ENCODE assay signal across 8 cellular contexts in the genomic region with DNA sequence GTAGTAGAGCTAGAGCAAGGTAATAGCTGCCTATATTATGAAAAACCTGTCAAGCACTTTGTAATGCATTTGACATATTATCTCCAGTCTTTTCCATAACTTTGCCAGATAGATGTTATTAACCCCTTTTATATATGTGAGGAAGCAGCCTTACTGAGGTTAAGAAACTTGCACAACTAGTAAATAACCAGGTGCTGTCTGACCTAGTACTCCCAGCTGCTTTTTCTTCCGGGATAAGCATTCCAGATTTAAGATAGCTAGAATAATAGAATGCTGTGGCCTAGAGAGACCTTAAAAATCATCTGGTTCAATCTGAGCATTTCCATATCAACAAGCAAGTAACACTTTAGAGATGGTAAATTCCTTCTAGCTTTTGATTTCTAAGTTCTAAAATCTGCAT. TPM values are rescaled to one million over a fixed set of nuclear protein-coding genes. Genes with fewer than 3 reads are reported as not detected.
DNase-seq lines count a peak whose midpoint lies in the region; ATAC-seq and TF ChIP-seq lines count a peak whose summit lies in the region.

No MANE protein-coding gene starts in this region.

- peak overlapping the region; percentile 61; the same call in 1 of the 2 replicates for H3K27ac ChIP-seq in IMR-90 (ENCODE audit: insufficient read depth, low read length)

- H3K36me3 ChIP-seq in IMR-90 (ENCODE audit: control insufficient read depth, insufficient read depth, low read length): peaks cover 1% of the 10 kb centered on the region

- no peaks in the 10 kb centered on the region; the same call in 1 of the 2 replicates for H3K4me1 ChIP-seq in IMR-90 (ENCODE audit: control insufficient read depth, insufficient read depth, low read length)

- H3K79me1 ChIP-seq in IMR-90 (ENCODE audit: low read depth in 1 of 2, low read length in 2 of 2): peaks cover 0 to 19% of the 10 kb centered on the region in 2 experiments; a peak in 2 of 4 replicates

- TF ChIP-seq CTCF in AG09309 (IDR thresholded peaks at IDR 0.05; ENCODE audit: control insufficient read depth, insufficient read depth, low read depth, low read length, missing control alignments): no peak
- no peak for TF ChIP-seq CTCF in IMR-90 (conservative IDR thresholded peaks at IDR 0.05; ENCODE audit: low read depth, low read length)
- TF ChIP-seq CTCF in cardiac fibroblast (IDR thresholded peaks at IDR 0.05; ENCODE audit: low read depth, low read length): no peak

- DNase-seq in AG09309 (ENCODE audit: low read depth) (no peak), IMR-90 (no peak), cardiac fibroblast (ENCODE audit: low read depth in 2 of 2) (peak in 1 of 2 donors; percentile 17), myocyte (ENCODE audit: low read depth) (peak; percentile 13), NOMO-1 treated with dmso at 0.1 percent for 144 hours (lab: John Stamatoyannopoulos, UW; ENCODE audit: unreplicated experiment) (no peak), foreskin melanocyte (no peak)

- no peak overlapping the region for H2AK5ac ChIP-seq in IMR-90 (ENCODE audit: low read depth, low read length)

- H3K4me3 ChIP-seq in AG09309 (ENCODE audit: control insufficient read depth, low read depth, low read length) (peak overlapping the region; percentile 83), IMR-90 (ENCODE audit: insufficient read depth, low read depth, low read length) (peak overlapping the region; percentile 64), cardiac fibroblast (replicated peaks in 1 of 2; ENCODE audit: low read depth in 2 of 2, low read length in 2 of 2) (peak overlapping the region; percentile 82 to 86)

- peak overlapping the region; percentile 84 for H3K56ac ChIP-seq in IMR-90 (ENCODE audit: extremely low read depth, insufficient read depth, low read length)

- intact Hi-C loops in IMR-90 (cut with micrococcal nuclease): loop anchor here (5.0 kb wide), 1 partner anchor 309 kb away; the partner anchor contains the start of gene ODF2L

- no peak for TF ChIP-seq POLR2A in IMR-90 (IDR thresholded peaks at IDR 0.05; ENCODE audit: low read depth, low read length)

- CTCF ChIA-PET in IMR-90 (lab: Yijun Ruan, JAX): interaction anchor here (1.6 kb wide), 1 partner anchor 10 kb away, joined by 5 read pairs; no protein-coding TSS in a partner anchor

- H3K14ac ChIP-seq in IMR-90 (replicated peaks; ENCODE audit: low read depth, low read length): peak overlapping the region; percentile 92; the same call in 1 of the 2 replicates

- POLR2A ChIA-PET in IMR-90 (lab: Charles Lee; ENCODE audit: unreplicated experiment): no interaction called here

- TF ChIP-seq RAD21 in IMR-90 (IDR thresholded peaks at IDR 0.05; ENCODE audit: low read length): no peak

- peak overlapping the region; percentile 96; the same call in 1 of the 2 replicates for H3K9ac ChIP-seq in IMR-90 (ENCODE audit: low read depth, low read length)

- dilution Hi-C loops in IMR-90 (cut with HindIII; ENCODE audit: low sequenced_read_pairs, unreplicated experiment): no loop called here

- no peaks in the 10 kb centered on the region; the same call in 1 of the 2 replicates for H3K9me1 ChIP-seq in IMR-90 (ENCODE audit: insufficient read depth, low read length)

- no peaks in the 10 kb centered on the region for H3K27me3 ChIP-seq in IMR-90 (ENCODE audit: control insufficient read depth, insufficient read depth, low read length)

- H2BK120ac ChIP-seq in IMR-90 (ENCODE audit: low read depth, low read length): no peak overlapping the region

- no peak overlapping the region for H2AK9ac ChIP-seq in IMR-90 (replicated peaks; ENCODE audit: low read depth, low read length, poor library complexity)

- in situ Hi-C loops in IMR-90 (cut with MboI; ENCODE audit: low sequenced_read_pairs): loop anchor here (25.0 kb wide), 1 partner anchor 994 kb away; the partner anchor contains the start of gene ZNHIT6

- H2BK15ac ChIP-seq in IMR-90 (ENCODE audit: low read depth, low read length): no peak overlapping the region

- H4K8ac ChIP-seq in IMR-90 (ENCODE audit: low read depth in 2 of 2, low read length in 2 of 2): no peak overlapping the region

- H3K23ac ChIP-seq in IMR-90 (ENCODE audit: low read depth, low read length): peak overlapping the region; percentile 51

- H4K5ac ChIP-seq in IMR-90 (ENCODE audit: low read depth, low read length): no peak overlapping the region

- no peak overlapping the region for H4K91ac ChIP-seq in IMR-90 (ENCODE audit: insufficient read depth, low read depth, low read length)

- peaks cover 50% of the 10 kb centered on the region for H4K20me1 ChIP-seq in IMR-90 (ENCODE audit: insufficient read depth, low read length)

- H2BK20ac ChIP-seq in IMR-90 (ENCODE audit: low read depth, low read length): no peak overlapping the region

- no peaks in the 10 kb centered on the region for H3K9me3 ChIP-seq in IMR-90 (ENCODE audit: control insufficient read depth, insufficient read depth, low read length)

- ATAC-seq in IMR-90 (ENCODE audit: low read depth) (no peak), GM18517 (IDR thresholded peaks at IDR 0.05; ENCODE audit: unreplicated experiment) (no peak), HG03175 (IDR thresholded peaks at IDR 0.05; ENCODE audit: unreplicated experiment) (no peak)

- H3K18ac ChIP-seq in IMR-90 (ENCODE audit: low read depth, low read length): no peak overlapping the region; the same call in 1 of the 2 replicates

- peak overlapping the region; percentile 87 for H2BK5ac ChIP-seq in IMR-90 (ENCODE audit: low read depth, low read length, poor library complexity, severe bottlenecking)

- H3K4me2 ChIP-seq in IMR-90 (ENCODE audit: low read depth, low read length): peak overlapping the region; percentile 100

- no peak overlapping the region for H3K4ac ChIP-seq in IMR-90 (ENCODE audit: low read depth, low read length)

- no CpG with 5 or more reads among the region's 1 CpG for WGBS in IMR-90 (ENCODE audit: extremely low coverage in 2 of 2, insufficient read length in 1 of 2), 2 experiments

- BruUV-seq in IMR-90 (replicated peaks; lab: Mats Ljungman, UMichigan): no TSS peak

- no peak overlapping the region for H2AFZ ChIP-seq in IMR-90 (replicated peaks; ENCODE audit: low read length, poor library complexity)

TF ChIP-seq in IMR-90, 13 proteins besides CTCF, POLR2A, EP300 and RAD21:
- TF ChIP-seq ELK1 (IDR thresholded peaks at IDR 0.05; ENCODE audit: borderline replicate concordance, low read depth, low read length) (no peak), CEBPB (IDR thresholded peaks at IDR 0.05; ENCODE audit: low read depth, low read length) (0 out of 2 replicates have a peak, but pooled peaks have one; percentile 3), CHD1 (IDR thresholded peaks at IDR 0.05; ENCODE audit: low read depth, low read length) (no peak)
TF ChIP-seq in IMR-90: peak in this region for 1.

RNA-seq across cellular contexts. Expression of gene SH3GLB1, which starts 1.6 kb away (rescaled TPM):
- total RNA-seq in IMR-90 (2012; rRNA removed): 22.2 and 30.3 TPM in 2 replicates
- polyA plus RNA-seq in IMR-90 (2012; rRNA removed): 25.1 and 36.5 TPM in 2 replicates
- polyA plus RNA-seq in IMR-90 (2012; cell fraction: cytosol; rRNA removed): 5.0 and 6.2 TPM in 2 replicates
- polyA plus RNA-seq in IMR-90 (2012; cell fraction: nucleus; rRNA removed; ENCODE audit: low replicate concordance): 3.9 and 33.3 TPM in 2 replicates
- total RNA-seq in myocyte: 70.2 and 77.9 TPM in 2 replicates
- polyA plus RNA-seq in myocyte (2012): 65.8 TPM
